Comparison of ENCODE assay signal across 12 cellular contexts in the genomic region with DNA sequence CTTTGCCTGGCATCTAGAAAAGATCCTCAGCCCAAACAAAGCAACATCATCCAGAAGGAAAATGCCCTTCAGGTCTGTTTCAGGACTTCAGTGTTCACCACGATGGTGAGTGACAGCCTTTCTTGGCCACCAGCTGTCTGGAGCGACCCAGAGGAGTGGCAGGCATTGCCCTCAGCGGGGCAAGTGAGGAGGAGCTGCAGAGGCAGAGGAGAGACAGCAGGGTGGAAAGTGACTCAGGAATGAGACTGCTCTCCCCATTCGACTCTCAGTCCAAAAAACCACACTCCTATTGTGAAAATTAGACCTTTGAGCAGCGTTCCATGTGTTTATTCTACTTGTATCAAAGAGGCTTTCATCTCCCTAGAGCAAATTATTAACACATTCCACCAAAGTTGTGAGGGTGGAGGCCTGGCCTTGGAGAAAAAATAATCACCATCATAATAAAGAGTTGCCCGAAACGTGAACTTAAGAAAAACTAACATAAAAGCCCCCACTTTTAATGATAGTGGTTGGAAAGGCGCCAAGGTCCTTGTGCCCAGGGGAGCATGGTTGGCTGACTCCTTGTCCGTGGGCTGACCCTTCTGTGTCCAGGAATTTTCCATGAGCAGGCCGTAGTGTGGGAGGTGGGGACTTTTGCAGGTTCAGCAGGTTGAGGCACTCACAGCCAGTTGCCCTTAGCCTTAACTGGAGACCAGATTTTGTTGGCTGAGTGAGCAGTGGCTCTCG.
DNase-seq lines count a peak whose midpoint lies in the region; FAIRE-seq and TF ChIP-seq lines count a peak whose summit lies in the region.
"Had no signal": no experiment of that assay in that cellular context is flagged by ENCODE, and none has a peak within 500 bp of the region (broad histone marks: within the 10 kb centered on the region; RNA-seq: fewer than 3 reads in every experiment).

No MANE protein-coding gene starts in this region.

- H3K27me3 ChIP-seq in small intestine (ENCODE audit: control insufficient read depth in 2 of 2, insufficient read depth in 2 of 2, low read length in 2 of 2): no peaks in the 10 kb centered on the region
- H3K27me3 ChIP-seq: sigmoid colon had no signal

- H3K36me3 ChIP-seq in small intestine (ENCODE audit: control insufficient read depth in 2 of 2, insufficient read depth in 2 of 2, low read length in 2 of 2): no peaks in the 10 kb centered on the region
- H3K36me3 ChIP-seq: sigmoid colon had no signal

- FAIRE-seq in H54 (lab: Jason Lieb, UNC) (no peak), small intestine (lab: Jason Lieb, UNC) (no peak)
- FAIRE-seq: D721Med, GM18507 had no signal

- no peak overlapping the region for H3K4me3 ChIP-seq in astrocyte of the cerebellum (ENCODE audit: low read depth, low read length)
- no peak overlapping the region for H3K4me3 ChIP-seq in small intestine (ENCODE audit: low read depth in 1 of 2, low read length in 2 of 2)
- H3K4me3 ChIP-seq: sigmoid colon had no signal

- WGBS in small intestine, 3 donors: 19 to 48% (median 30%) methylated on average over 11 of the region's 11 CpGs

- peaks cover 0 to 2% of the 10 kb centered on the region in 2 donors for H3K4me1 ChIP-seq in small intestine (ENCODE audit: control insufficient read depth in 2 of 2, insufficient read depth in 1 of 2, low read depth in 1 of 2, low read length in 1 of 2)

- no peak overlapping the region for H3K27ac ChIP-seq in small intestine (ENCODE audit: low read depth in 1 of 2, low read length in 1 of 2)

- no peaks in the 10 kb centered on the region for H3K9me3 ChIP-seq in small intestine (ENCODE audit: control insufficient read depth, low read depth)
- H3K9me3 ChIP-seq: sigmoid colon had no signal

- TF ChIP-seq POLR2A in H54 (IDR thresholded peaks at IDR 0.05; ENCODE audit: low read depth, low read length) (no peak), erythroblast (IDR thresholded peaks at IDR 0.05; ENCODE audit: low read length) (no peak)

- in situ Hi-C loops in astrocyte of the cerebellum (cut with HindIII; ENCODE audit: low sequenced_read_pairs): no loop called here

- TF ChIP-seq CTCF in astrocyte of the cerebellum (IDR thresholded peaks at IDR 0.05; ENCODE audit: low read depth, low read length, missing control alignments): peak; percentile 16

- DNase-seq in H54 (ENCODE audit: insufficient read length, low spot score) (peak; percentile 31), astrocyte of the cerebellum (ENCODE audit: low read depth) (peak; percentile 81), iPS-NIHi11 (ENCODE audit: low spot score) (peak; percentile 35), small intestine (peak; percentile 27), erythroblast (lab: John Stamatoyannopoulos, UW) (no peak), COR-L47 (lab: John Stamatoyannopoulos, UW) (no peak), NCI-H345 (lab: John Stamatoyannopoulos, UW) (no peak), NCI-H128 (lab: John Stamatoyannopoulos, UW; ENCODE audit: unreplicated experiment) (no peak)
- DNase-seq: activated CD8-positive, alpha-beta memory T cell treated with anti-CD3 and anti-CD28 coated beads, Interleukin-2, amount 50 U/mL, for 48 hours; sigmoid colon had no signal

Comparison
In these comparisons a context has a peak if more than half of its experiments do, and no peak if none do; other contexts are left out.
1. DNase-seq: peak in H54 (single experiment), astrocyte of the cerebellum (single experiment), iPS-NIHi11 (single experiment) and small intestine (single experiment); none in erythroblast (0 of 2), COR-L47 (single experiment), NCI-H345 (single experiment) and NCI-H128 (single experiment).